Comparison of ENCODE assay signal across 8 cellular contexts in the genomic region with DNA sequence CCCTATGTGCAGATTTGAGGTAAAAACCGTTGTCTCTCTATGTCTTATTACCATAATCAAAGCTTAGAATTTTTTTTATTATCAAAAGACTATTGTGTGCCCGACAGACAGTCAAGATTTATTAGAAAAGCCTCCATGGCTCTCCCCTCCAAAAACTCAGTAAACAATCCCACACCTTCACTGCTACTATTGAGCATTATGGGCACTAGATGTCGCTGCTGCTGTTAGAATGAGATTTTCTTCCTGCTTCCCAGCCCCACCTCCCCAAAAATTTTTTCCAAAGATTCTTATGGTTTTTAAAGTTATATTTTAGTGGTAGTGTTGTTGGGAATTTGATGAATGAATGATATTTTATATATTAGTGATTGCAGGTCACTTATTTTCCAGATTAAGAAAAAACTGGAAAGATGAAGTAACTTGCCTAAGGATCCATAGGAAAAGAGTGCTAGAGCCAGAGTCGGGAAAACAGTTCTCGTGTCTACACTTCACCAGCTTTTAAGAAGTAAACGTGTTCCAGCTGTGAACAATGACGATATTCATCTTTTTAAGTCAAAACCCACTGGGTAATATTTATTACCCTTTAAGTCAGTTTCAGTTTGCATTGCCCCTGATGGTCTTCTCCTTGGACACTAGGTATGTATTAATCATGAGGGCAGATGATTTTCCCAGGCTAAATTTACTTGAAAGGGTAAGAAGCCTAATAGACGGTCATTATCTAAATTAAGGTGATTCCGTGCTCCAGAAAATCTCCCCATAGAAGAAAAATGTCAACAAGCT. TPM values are rescaled to one million over a fixed set of nuclear protein-coding genes. Genes with fewer than 3 reads are reported as not detected.
DNase-seq lines count a peak whose midpoint lies in the region; ATAC-seq, FAIRE-seq and TF ChIP-seq lines count a peak whose summit lies in the region.

No MANE protein-coding gene starts in this region.

- no peaks in the 10 kb centered on the region for H3K4me1 Mint-ChIP-seq in astrocyte (ENCODE audit: low read depth, unreplicated experiment)
- no peaks in the 10 kb centered on the region for H3K4me1 Mint-ChIP-seq in stimulated activated effector memory CD8-positive, alpha-beta T cell treated with anti-CD3 and anti-CD28 coated beads, Interleukin-12 subunit alpha, Interleukin-12 subunit beta, amount 100 ng/mL, for 72 hours

- no peak overlapping the region for H2AFZ ChIP-seq in astrocyte (ENCODE audit: low read depth, low read length)

- ATAC-seq in left lobe of liver (peak; percentile 78), HG03280 (IDR thresholded peaks at IDR 0.05; ENCODE audit: unreplicated experiment) (no peak), HG02981 (IDR thresholded peaks at IDR 0.05; ENCODE audit: unreplicated experiment) (no peak)
- ATAC-seq in stimulated activated effector memory CD8-positive, alpha-beta T cell treated with anti-CD3 and anti-CD28 coated beads, Interleukin-12 subunit alpha, Interleukin-12 subunit beta, amount 100 ng/mL, for 72 hours = no peak

- FAIRE-seq in GM12892 (lab: Jason Lieb, UNC) (peak; percentile 78), astrocyte (lab: Jason Lieb, UNC) (no peak)

- no peaks in the 10 kb centered on the region for H4K20me1 ChIP-seq in astrocyte (ENCODE audit: insufficient read depth, low read length)

- no peak overlapping the region for H3K4me3 ChIP-seq in astrocyte (ENCODE audit: insufficient read depth, low read depth, low read length)

- H3K79me2 ChIP-seq in astrocyte (ENCODE audit: insufficient read depth, low read length) = peaks cover 32% of the 10 kb centered on the region

- H3K4me1 ChIP-seq in astrocyte (ENCODE audit: insufficient read depth, low read length) = peaks cover 5% of the 10 kb centered on the region

- TF ChIP-seq POLR2A in GM12892 (IDR thresholded peaks at IDR 0.05; ENCODE audit: low read depth, low read length) = no peak

- no peaks in the 10 kb centered on the region for H3K36me3 ChIP-seq in astrocyte (ENCODE audit: insufficient read depth, low read length)

- no peaks in the 10 kb centered on the region for H3K9me3 ChIP-seq in astrocyte (ENCODE audit: insufficient read depth, low read depth, low read length)

- DNase-seq in AG08395 (ENCODE audit: low spot score) = peak; percentile 64
- no peak for DNase-seq in GM12892 (ENCODE audit: insufficient read length)
- DNase-seq in NCI-H1417 treated with DMSO at 0.1 percent for 48 hours (lab: John Stamatoyannopoulos, UW) = peak; percentile 88
- no peak for DNase-seq in astrocyte (ENCODE audit: low read depth)
- DNase-seq in left lobe of liver (ENCODE audit: low spot score) = no peak
- DNase-seq in stimulated activated effector memory CD8-positive, alpha-beta T cell treated with anti-CD3 and anti-CD28 coated beads, Interleukin-12 subunit alpha, Interleukin-12 subunit beta, amount 100 ng/mL, for 72 hours (ENCODE audit: low spot score in 2 of 2) = no peak

- H3K27ac Mint-ChIP-seq in astrocyte (ENCODE audit: unreplicated experiment) = no peak overlapping the region
- H3K27ac Mint-ChIP-seq in stimulated activated effector memory CD8-positive, alpha-beta T cell treated with anti-CD3 and anti-CD28 coated beads, Interleukin-12 subunit alpha, Interleukin-12 subunit beta, amount 100 ng/mL, for 72 hours = no peak overlapping the region

- H3K27ac ChIP-seq in astrocyte (ENCODE audit: low read depth, low read length) = peak overlapping the region; percentile 7

- TF ChIP-seq CTCF in astrocyte (IDR thresholded peaks at IDR 0.05; ENCODE audit: insufficient read depth, low read depth, low read length) = peak; percentile 82

- H3K27me3 Mint-ChIP-seq in astrocyte (ENCODE audit: low read depth, unreplicated experiment) = peaks cover 54% of the 10 kb centered on the region

- H3K27me3 ChIP-seq in astrocyte (ENCODE audit: insufficient read depth, low read length) = peaks cover 46% of the 10 kb centered on the region

- peak overlapping the region; percentile 83 for H3K4me2 ChIP-seq in astrocyte (ENCODE audit: low read length)

- peaks cover 5% of the 10 kb centered on the region for H3K9me3 Mint-ChIP-seq in astrocyte (ENCODE audit: unreplicated experiment)
- peaks cover 11% of the 10 kb centered on the region for H3K9me3 Mint-ChIP-seq in stimulated activated effector memory CD8-positive, alpha-beta T cell treated with anti-CD3 and anti-CD28 coated beads, Interleukin-12 subunit alpha, Interleukin-12 subunit beta, amount 100 ng/mL, for 72 hours

- H3K36me3 Mint-ChIP-seq in astrocyte (ENCODE audit: low read depth, unreplicated experiment) = no peaks in the 10 kb centered on the region
- H3K36me3 Mint-ChIP-seq in stimulated activated effector memory CD8-positive, alpha-beta T cell treated with anti-CD3 and anti-CD28 coated beads, Interleukin-12 subunit alpha, Interleukin-12 subunit beta, amount 100 ng/mL, for 72 hours = no peaks in the 10 kb centered on the region

- H3K9ac ChIP-seq in astrocyte (ENCODE audit: low read length) = peak overlapping the region; percentile 43

- H3K4me3 Mint-ChIP-seq in astrocyte (ENCODE audit: unreplicated experiment) = no peak overlapping the region
- H3K4me3 Mint-ChIP-seq in stimulated activated effector memory CD8-positive, alpha-beta T cell treated with anti-CD3 and anti-CD28 coated beads, Interleukin-12 subunit alpha, Interleukin-12 subunit beta, amount 100 ng/mL, for 72 hours = no peak overlapping the region

RNA-seq across cellular contexts. Expression of a gene that starts 12.2 kb away (rescaled TPM):
- 1.00 TPM for polyA plus RNA-seq in GM12892 (2012; ENCODE audit: missing spikeins)
- total RNA-seq in astrocyte (0.07 and 0.18 TPM in 2 replicates), left lobe of liver (not detected)

Comparison
In these comparisons a context has a peak if more than half of its experiments do, and no peak if none do; other contexts are left out.
1. DNase-seq: peak in AG08395 (single experiment) and NCI-H1417 treated with DMSO at 0.1 percent for 48 hours (single experiment); none in GM12892 (single experiment), astrocyte (single experiment), left lobe of liver (single experiment) and stimulated activated effector memory CD8-positive, alpha-beta T cell treated with anti-CD3 and anti-CD28 coated beads, Interleukin-12 subunit alpha, Interleukin-12 subunit beta, amount 100 ng/mL, for 72 hours (0 of 2).